Comparison of ENCODE assay signal across 24 cellular contexts in the genomic region with DNA sequence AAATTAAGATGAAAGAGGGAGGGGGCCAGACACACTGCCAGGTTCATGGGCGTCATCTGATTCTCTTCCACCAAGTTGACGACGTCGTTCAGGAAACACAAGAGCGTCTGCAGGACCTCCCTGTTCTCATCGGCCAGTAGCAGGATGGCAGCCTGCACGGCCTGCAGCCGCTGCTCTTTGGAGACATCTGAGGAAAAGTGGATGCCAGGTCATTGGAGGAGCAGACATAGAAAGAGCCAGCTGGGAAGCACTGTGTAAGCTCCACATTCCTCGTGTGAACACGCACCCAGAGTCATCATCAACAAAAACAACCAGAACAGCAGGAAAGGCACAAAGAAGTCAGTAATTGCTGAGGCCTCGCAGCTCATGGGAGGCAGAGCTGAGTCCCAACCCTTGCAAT.
DNase-seq lines count a peak whose midpoint lies in the region; ATAC-seq and TF ChIP-seq lines count a peak whose summit lies in the region.
"Had no signal": no experiment of that assay in that cellular context is flagged by ENCODE, and none has a peak within 500 bp of the region (broad histone marks: within the 10 kb centered on the region; RNA-seq: fewer than 3 reads in every experiment).

No MANE protein-coding gene starts in this region.

- H3K36me3 Mint-ChIP-seq in chondrocyte (ENCODE audit: low read depth): peaks cover 47% of the 10 kb centered on the region
- no peaks in the 10 kb centered on the region for H3K36me3 Mint-ChIP-seq in activated T-cell treated with anti-CD3 and anti-CD28 coated beads, Interleukin-2, amount 50 U/mL, for 4 hours (ENCODE audit: insufficient read depth)

- TF ChIP-seq CTCF in chondrocyte (IDR thresholded peaks at IDR 0.05) (no peak), stomach (IDR thresholded peaks at IDR 0.05) (no peak), thyroid gland (IDR thresholded peaks at IDR 0.05) (no peak)

- in situ Hi-C loops in GM23248 (cut with MboI): no loop called here

- WGBS in GM23248 (ENCODE audit: low coverage in 1 of 2, low lambda C conversion rate in 2 of 2, missing lambda C conversion rate in 2 of 2), 2 experiments: 29 to 41% methylated on average over 11 of the region's 11 CpGs
- WGBS in stomach, 5 donors: 68 to 90% (median 81%) methylated on average over 11 of the region's 11 CpGs
- 78 to 84% methylated on average over 11 of the region's 11 CpGs for WGBS in thyroid gland, 2 donors

- H3K4me3 ChIP-seq in GM23248 (no peak overlapping the region), stomach (no peak overlapping the region), thyroid gland (replicated peaks in 1 of 3) (no peak overlapping the region)
- H3K4me3 ChIP-seq: heart left ventricle had no signal

- H3K27me3 ChIP-seq in GM23248 (replicated peaks; ENCODE audit: insufficient read depth): no peaks in the 10 kb centered on the region
- H3K27me3 ChIP-seq in stomach: no peaks in the 10 kb centered on the region
- H3K27me3 ChIP-seq in thyroid gland: no peaks in the 10 kb centered on the region
- H3K27me3 ChIP-seq: heart left ventricle had no signal

- no peaks in the 10 kb centered on the region for H3K9me2 ChIP-seq in GM23248 (ENCODE audit: insufficient read depth)

- H3K9ac ChIP-seq in GM23248: peak overlapping the region; percentile 39; the same call in 1 of the 2 replicates

- H3K27ac ChIP-seq in GM23248: no peak overlapping the region
- peak overlapping the region; percentile 4 to 75 (median 68) for H3K27ac ChIP-seq in stomach
- H3K27ac ChIP-seq in thyroid gland: no peak overlapping the region
- H3K27ac ChIP-seq: epithelial cell of prostate had no signal

- no peaks in the 10 kb centered on the region for H4K20me1 ChIP-seq in GM23248 (ENCODE audit: insufficient read depth)

- no peak for TF ChIP-seq POLR2A in stomach (IDR thresholded peaks at IDR 0.05)
- no peak for TF ChIP-seq POLR2A in thyroid gland (IDR thresholded peaks at IDR 0.05)

- no peak overlapping the region for H2AFZ ChIP-seq in GM23248

- H3K9me3 ChIP-seq in GM23248 (ENCODE audit: low read depth) (no peaks in the 10 kb centered on the region), stomach (no peaks in the 10 kb centered on the region), thyroid gland (no peaks in the 10 kb centered on the region)
- H3K9me3 ChIP-seq: Caco-2, heart left ventricle had no signal

- no peak overlapping the region for H3K4me3 Mint-ChIP-seq in chondrocyte (ENCODE audit: unreplicated experiment)
- H3K4me3 Mint-ChIP-seq in activated T-cell treated with anti-CD3 and anti-CD28 coated beads, Interleukin-2, amount 50 U/mL, for 4 hours: no peak overlapping the region
- H3K4me3 Mint-ChIP-seq: B cell; dendritic cell treated with granulocyte-macrophage colony-stimulating factor and Interleukin-4, amounts not matched to agents 40 ng/mL and 50 ng/mL, for 4 days had no signal

- TF ChIP-seq EP300 in stomach (IDR thresholded peaks at IDR 0.05): no peak

- intact Hi-C loops in stomach (cut with DNase I; ENCODE audit: low total_unique reads): no loop called here
- intact Hi-C loops in thyroid gland (cut with DNase I): no loop called here

- H3K4me2 ChIP-seq in GM23248 (ENCODE audit: unreplicated experiment): no peak overlapping the region

- DNase-seq in GM23248: peak; percentile 53
- no peak for DNase-seq in chondrocyte (ENCODE audit: low spot score)
- peak; percentile 74 for DNase-seq in islet precursor cell
- DNase-seq in stomach: no peak
- DNase-seq in thyroid gland: no peak
- DNase-seq in activated T-cell treated with anti-CD3 and anti-CD28 coated beads, Interleukin-2, amount 50 U/mL, for 4 hours: no peak
- no peak for DNase-seq in NCI-H82 treated with DMSO at 0.1 percent for 48 hours (lab: John Stamatoyannopoulos, UW; ENCODE audit: unreplicated experiment)
- DNase-seq: activated CD4-positive, alpha-beta T cell treated with anti-CD3 and anti-CD28 coated beads for 1 hour; activated gamma-delta T cell treated with Interleukin-2 at 50 U/mL for 16 hours; aorta; Caco-2; KG1; midbrain; NCI-H1105; NCI-H2171 treated with DMSO at 0.1 percent for 48 hours; NCI-H82; stimulated activated CD4-positive, alpha-beta T cell treated with anti-CD3 and anti-CD28 coated beads, Interleukin-2, amount 100 ng/mL, for 24 hours; T1000 had no signal

- peaks cover 51% of the 10 kb centered on the region for H3K4me1 ChIP-seq in GM23248 (ENCODE audit: insufficient read depth)
- peaks cover 48 to 96% (median 79%) of the 10 kb centered on the region in 4 donors for H3K4me1 ChIP-seq in stomach
- peaks cover 0 to 21% of the 10 kb centered on the region in 2 donors for H3K4me1 ChIP-seq in thyroid gland

- H3K9me3 Mint-ChIP-seq in chondrocyte (ENCODE audit: low read depth): no peaks in the 10 kb centered on the region
- H3K9me3 Mint-ChIP-seq in activated T-cell treated with anti-CD3 and anti-CD28 coated beads, Interleukin-2, amount 50 U/mL, for 4 hours: no peaks in the 10 kb centered on the region
- H3K9me3 Mint-ChIP-seq: dendritic cell treated with granulocyte-macrophage colony-stimulating factor and Interleukin-4, amounts not matched to agents 40 ng/mL and 50 ng/mL, for 4 days had no signal

- H3K36me3 ChIP-seq in GM23248 (ENCODE audit: low read depth) (peaks cover 29% of the 10 kb centered on the region), stomach (peaks cover 6 to 77% (median 48%) of the 10 kb centered on the region in 4 donors), thyroid gland (peaks cover 57 to 74% of the 10 kb centered on the region in 2 donors)

- no peak for ATAC-seq in activated T-cell treated with anti-CD3 and anti-CD28 coated beads, Interleukin-2, amount 50 U/mL, for 4 hours
- no peak for ATAC-seq in HG03520 (IDR thresholded peaks at IDR 0.05; ENCODE audit: unreplicated experiment)
- ATAC-seq: Panc1 had no signal

- H3F3A ChIP-seq in GM23248 (ENCODE audit: insufficient read depth): peaks cover 45% of the 10 kb centered on the region

- H3K27ac Mint-ChIP-seq in chondrocyte (ENCODE audit: unreplicated experiment): peak overlapping the region; percentile 9
- H3K27ac Mint-ChIP-seq: B cell; dendritic cell treated with granulocyte-macrophage colony-stimulating factor and Interleukin-4, amounts not matched to agents 40 ng/mL and 50 ng/mL, for 4 days had no signal

- H3K79me2 ChIP-seq in GM23248 (ENCODE audit: insufficient read depth): no peaks in the 10 kb centered on the region

- no peaks in the 10 kb centered on the region for H3K27me3 Mint-ChIP-seq in chondrocyte (ENCODE audit: low read depth)
- H3K27me3 Mint-ChIP-seq in activated T-cell treated with anti-CD3 and anti-CD28 coated beads, Interleukin-2, amount 50 U/mL, for 4 hours (ENCODE audit: low read depth): peaks cover 1% of the 10 kb centered on the region
- H3K27me3 Mint-ChIP-seq: dendritic cell treated with granulocyte-macrophage colony-stimulating factor and Interleukin-4, amounts not matched to agents 40 ng/mL and 50 ng/mL, for 4 days had no signal

- peaks cover 58% of the 10 kb centered on the region for H3K4me1 Mint-ChIP-seq in chondrocyte (ENCODE audit: low read depth)
- no peaks in the 10 kb centered on the region for H3K4me1 Mint-ChIP-seq in activated T-cell treated with anti-CD3 and anti-CD28 coated beads, Interleukin-2, amount 50 U/mL, for 4 hours (ENCODE audit: low read depth)

Comparison
In these comparisons a context has a peak if more than half of its experiments do, and no peak if none do; other contexts are left out.
1. DNase-seq: peak in GM23248 (single experiment) and islet precursor cell (single experiment); none in chondrocyte (single experiment), stomach (single experiment), thyroid gland (0 of 2), activated T-cell treated with anti-CD3 and anti-CD28 coated beads, Interleukin-2, amount 50 U/mL, for 4 hours (single experiment) and NCI-H82 treated with DMSO at 0.1 percent for 48 hours (single experiment).
2. H3K27ac ChIP-seq: peak in stomach (5 of 5); none in GM23248 (single experiment) and thyroid gland (0 of 3).